Comparison of ENCODE assay signal across 14 cellular contexts in the genomic region with DNA sequence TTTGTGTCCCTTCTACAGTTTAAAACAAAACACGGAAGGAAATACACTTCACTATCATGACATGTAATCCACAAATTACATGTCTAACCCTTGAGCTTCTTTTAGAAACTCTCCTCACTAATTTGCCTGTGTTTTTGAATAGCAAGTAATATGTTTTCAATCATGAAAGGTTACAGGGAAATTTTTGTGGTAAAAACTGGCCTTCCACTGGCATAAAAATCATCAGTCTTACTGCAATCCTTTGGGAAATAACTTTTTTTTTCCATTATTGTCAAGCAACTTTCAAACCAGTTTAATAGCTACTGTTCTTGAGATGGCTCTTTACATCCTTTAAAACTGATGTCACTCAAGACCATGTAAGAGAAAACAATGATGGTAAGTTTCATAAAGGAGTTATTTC. TPM values are rescaled to one million over a fixed set of nuclear protein-coding genes. Genes with fewer than 3 reads are reported as not detected.
DNase-seq lines count a peak whose midpoint lies in the region; ATAC-seq and TF ChIP-seq lines count a peak whose summit lies in the region.
"Had no signal": no experiment of that assay in that cellular context is flagged by ENCODE, and none has a peak within 500 bp of the region (broad histone marks: within the 10 kb centered on the region; RNA-seq: fewer than 3 reads in every experiment).

No MANE protein-coding gene starts in this region.

- H3K4me1 ChIP-seq in SJCRH30, result no peaks in the 10 kb centered on the region
- H3K4me1 ChIP-seq: BE2C had no signal

- no peak overlapping the region for H3K27ac ChIP-seq in SJCRH30
- H3K27ac ChIP-seq: A549, KMS-11 had no signal

- no peak for TF ChIP-seq CTCF in AG10803 (conservative IDR thresholded peaks at IDR 0.05; ENCODE audit: low read length)

- H3K36me3 ChIP-seq in SJCRH30, result no peaks in the 10 kb centered on the region
- H3K36me3 ChIP-seq: BE2C had no signal

- no peaks in the 10 kb centered on the region for H3K9me3 ChIP-seq in SJCRH30 (replicated peaks)
- H3K9me3 ChIP-seq: A549, BE2C had no signal

- H3K4me3 ChIP-seq in AG10803 (ENCODE audit: low read length), result no peak overlapping the region
- H3K4me3 ChIP-seq in SJCRH30, result no peak overlapping the region
- H3K4me3 ChIP-seq: A549 had no signal

- DNase-seq in AG10803 (ENCODE audit: low read depth) (peak; percentile 90), GM03348 (ENCODE audit: low spot score) (peak; percentile 42), fibroblast of gingiva (ENCODE audit: low read depth) (peak; percentile 63), KG1 (lab: John Stamatoyannopoulos, UW) (no peak), SJCRH30 (no peak), left lobe of liver (ENCODE audit: low spot score) (no peak)
- DNase-seq: BE2C; CD8-positive, alpha-beta T cell; COR-L47; DND-41; GOT3; H9 had no signal

- H3K27me3 ChIP-seq in SJCRH30, result peaks cover 6% of the 10 kb centered on the region; the same call in 1 of the 2 replicates
- H3K27me3 ChIP-seq: BE2C had no signal

- ATAC-seq in left lobe of liver, result no peak
- ATAC-seq: A549; CD8-positive, alpha-beta T cell had no signal

RNA-seq across cellular contexts. Expression of gene MYO1D, which starts 27.0 kb away (rescaled TPM):
- total RNA-seq in SJCRH30 (2014; rRNA removed; shearing (Covaris generic)), result 2.3 and 3.7 TPM in 2 replicates
- total RNA-seq in left lobe of liver, result 18.4 TPM

Comparison
In these comparisons a context has a peak if more than half of its experiments do, and no peak if none do; other contexts are left out.
1. DNase-seq: peak in AG10803 (single experiment), GM03348 (single experiment) and fibroblast of gingiva (single experiment); none in KG1 (single experiment), SJCRH30 (0 of 2) and left lobe of liver (single experiment).